Comparison of ENCODE assay signal across 17 cellular contexts in genomic region chr2:184302506-184302905, GRCh38.
DNase-seq lines count a peak whose midpoint lies in the region; ATAC-seq and TF ChIP-seq lines count a peak whose summit lies in the region.
"Had no signal": no experiment of that assay in that cellular context is flagged by ENCODE, and none has a peak within 500 bp of the region (broad histone marks: within the 10 kb centered on the region; RNA-seq: fewer than 3 reads in every experiment).

No MANE protein-coding gene starts in this region.

- no peak overlapping the region for H3K4me3 ChIP-seq in uterus
- H3K4me3 ChIP-seq: BLaER1, GM23338 had no signal

- H3K36me3 ChIP-seq in uterus: no peaks in the 10 kb centered on the region
- H3K36me3 ChIP-seq: BLaER1 had no signal

- TF ChIP-seq CTCF in uterus (IDR thresholded peaks at IDR 0.05): no peak

- no peak for TF ChIP-seq POLR2A in uterus (IDR thresholded peaks at IDR 0.05)

- H3K27me3 ChIP-seq in uterus: no peaks in the 10 kb centered on the region
- H3K27me3 ChIP-seq: BLaER1 had no signal

- no peak overlapping the region for H3K27ac ChIP-seq in uterus
- H3K27ac ChIP-seq: BLaER1 had no signal

- H3K4me1 ChIP-seq in uterus: no peaks in the 10 kb centered on the region
- H3K4me1 ChIP-seq: BLaER1 had no signal

- no peak for ATAC-seq in HG03565 (IDR thresholded peaks at IDR 0.05; ENCODE audit: unreplicated experiment)
- ATAC-seq: GM23338 had no signal

- DNase-seq in DMS53 (lab: John Stamatoyannopoulos, UW) (peak; percentile 81), HT1080 (ENCODE audit: low read depth) (peak; percentile 8), amniotic stem cell (lab: John Stamatoyannopoulos, UW) (peak; percentile 3), iris pigment epithelial cell (ENCODE audit: low read depth) (peak; percentile 6), uterus (no peak), AG08395 (ENCODE audit: low spot score) (no peak), D341Med (ENCODE audit: low spot score) (no peak)
- DNase-seq: CD4-positive, alpha-beta memory T cell; NCI-H1105 treated with DMSO at 0.1 percent for 48 hours; NCI-H1694; NCI-H2081 treated with DMSO at 0.1 percent for 48 hours; NCI-H510A; NCI-H748 treated with DMSO at 0.1 percent for 48 hours; SHP77 treated with DMSO at 0.1 percent for 48 hours had no signal

- intact Hi-C loops in uterus (cut with DNase I; ENCODE audit: low total_unique reads): no loop called here

- H3K9me3 ChIP-seq in uterus: no peaks in the 10 kb centered on the region
- H3K9me3 ChIP-seq: BLaER1 had no signal

Comparison
In these comparisons a context has a peak if more than half of its experiments do, and no peak if none do; other contexts are left out.
1. DNase-seq: peak in DMS53 (single experiment), HT1080 (single experiment), amniotic stem cell (single experiment) and iris pigment epithelial cell (single experiment); none in uterus (0 of 2), AG08395 (single experiment) and D341Med (single experiment).